8 cellular contexts compared by ENCODE assay signal in the genomic region with DNA sequence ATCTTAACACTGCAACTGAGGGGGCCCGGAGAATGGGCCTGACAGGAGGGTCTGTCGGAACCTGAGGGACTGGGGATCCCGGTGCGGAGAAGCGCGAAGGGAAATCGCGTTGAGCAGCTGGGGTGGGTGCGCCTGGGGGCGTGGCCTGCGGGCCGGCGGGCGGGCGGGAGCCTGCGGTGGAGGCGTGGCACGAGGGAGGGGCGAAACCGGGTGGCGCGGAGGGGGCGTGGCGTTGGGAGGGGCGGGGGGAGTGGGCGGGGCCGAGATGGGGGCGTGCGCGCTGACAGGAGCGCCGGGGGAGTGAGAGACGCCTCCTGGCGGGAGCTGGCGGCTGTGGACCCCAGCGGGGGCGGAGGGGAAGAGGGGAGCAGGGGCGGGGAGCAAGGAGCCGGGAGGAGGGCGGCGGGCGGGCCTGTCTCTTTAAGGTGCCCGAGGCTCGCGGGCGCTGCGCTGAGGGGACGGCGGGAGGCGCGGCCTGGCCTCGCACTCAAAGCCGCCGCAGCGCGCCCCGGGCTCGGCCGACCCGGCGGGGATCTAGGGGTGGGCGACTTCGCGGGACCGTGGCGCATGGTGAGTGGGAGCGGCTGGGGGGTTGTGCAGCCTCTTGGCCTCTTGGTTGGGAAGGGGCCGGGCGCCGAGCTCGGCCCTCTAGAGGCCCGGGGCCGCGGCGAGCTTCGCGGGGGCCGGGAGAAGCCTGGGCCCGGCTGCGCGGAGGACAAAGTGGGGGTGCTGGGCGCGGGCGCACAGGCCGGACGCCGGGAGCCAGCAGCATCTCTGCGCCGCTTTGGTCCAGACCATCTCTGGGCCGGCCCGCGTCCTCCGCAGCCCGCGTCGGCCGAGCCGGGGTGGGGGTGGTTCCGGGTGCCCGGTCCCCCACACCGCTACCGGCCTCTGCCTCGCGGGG. TPM values are rescaled to one million over a fixed set of nuclear protein-coding genes. Genes with fewer than 3 reads are reported as not detected.
DNase-seq lines count a peak whose midpoint lies in the region; ATAC-seq and TF ChIP-seq lines count a peak whose summit lies in the region.

A gene (plus strand): TSS at position 423 of the 904 bp plus-strand sequence. CDS start 2,457 bp downstream, outside the sequence.

- peak within 1 kb of the TSS; percentile 80 for H3K27ac Mint-ChIP-seq in activated CD4-positive, alpha-beta T cell treated with anti-CD3 and anti-CD28 coated beads, Interleukin-2, amount 10 ng/mL, durations not matched to agents 7 days and 5 days

- POLR2A ChIA-PET in BJ (lab: Charles Lee) = interaction anchor here (0.7 kb wide), 1 partner anchor 29 kb away, joined by 4 read pairs; no protein-coding TSS in a partner anchor
- POLR2A ChIA-PET in activated CD4-positive, alpha-beta T cell treated with anti-CD3 and anti-CD28 coated beads, Interleukin-2, amount 10 ng/mL, durations not matched to agents 7 days and 5 days (lab: Charles Lee) = no interaction called here

- ATAC-seq in HG03432 (IDR thresholded peaks at IDR 0.05; ENCODE audit: unreplicated experiment) (peak; percentile 82), left lobe of liver (peak; percentile 93)

- no peaks in the 10 kb centered on the region for H3K9me3 Mint-ChIP-seq in activated CD4-positive, alpha-beta T cell treated with anti-CD3 and anti-CD28 coated beads, Interleukin-2, amount 10 ng/mL, durations not matched to agents 7 days and 5 days

- H3K36me3 Mint-ChIP-seq in activated CD4-positive, alpha-beta T cell treated with anti-CD3 and anti-CD28 coated beads, Interleukin-2, amount 10 ng/mL, durations not matched to agents 7 days and 5 days (ENCODE audit: low read depth) = peaks cover 4% of the 10 kb centered on the region

- peak; percentile 69 for TF ChIP-seq POLR2A in GM19099 (IDR thresholded peaks at IDR 0.05; ENCODE audit: extremely low read depth, insufficient read length, low read depth)

- H3K4me3 ChIP-seq in BJ (ENCODE audit: low read depth, low read length) = peak within 1 kb of the TSS; percentile 71

- H3K4me3 Mint-ChIP-seq in activated CD4-positive, alpha-beta T cell treated with anti-CD3 and anti-CD28 coated beads, Interleukin-2, amount 10 ng/mL, durations not matched to agents 7 days and 5 days = peak within 1 kb of the TSS; percentile 86

- H3K4me1 Mint-ChIP-seq in activated CD4-positive, alpha-beta T cell treated with anti-CD3 and anti-CD28 coated beads, Interleukin-2, amount 10 ng/mL, durations not matched to agents 7 days and 5 days = peaks cover 32% of the 10 kb centered on the region

- peak; percentile 58 for TF ChIP-seq CTCF in BJ (IDR thresholded peaks at IDR 0.05; ENCODE audit: insufficient read depth, low read depth, low read length)

- CTCF ChIA-PET in BJ (lab: Yijun Ruan, JAX) = interaction anchor here (0.6 to 2.4 kb wide), 12 partner anchors 9 to 693 kb away, joined by 3 to 13 read pairs (median 4); no protein-coding TSS in a partner anchor
- CTCF ChIA-PET in activated CD4-positive, alpha-beta T cell treated with anti-CD3 and anti-CD28 coated beads, Interleukin-2, amount 10 ng/mL, durations not matched to agents 7 days and 5 days (lab: Charles Lee) = interaction anchor here (0.5 to 1.4 kb wide), 10 partner anchors 9 to 273 kb away, joined by 3 to 5 read pairs (median 4); no protein-coding TSS in a partner anchor

- H3K27me3 ChIP-seq in BJ (ENCODE audit: control insufficient read depth, insufficient read depth, low read length) = no peaks in the 10 kb centered on the region

- 0 out of 2 replicates have a peak, but pooled peaks cover 2% of the 10 kb centered on the region for H3K36me3 ChIP-seq in BJ (ENCODE audit: control insufficient read depth, insufficient read depth, low read length)

- H3K27me3 Mint-ChIP-seq in activated CD4-positive, alpha-beta T cell treated with anti-CD3 and anti-CD28 coated beads, Interleukin-2, amount 10 ng/mL, durations not matched to agents 7 days and 5 days = peaks cover 18% of the 10 kb centered on the region

- DNase-seq in BJ (ENCODE audit: low read depth) = peak; percentile 49
- peak; percentile 74 to 84 for DNase-seq in NCI-H524 (lab: John Stamatoyannopoulos, UW)
- peak; percentile 93 for DNase-seq in activated CD4-positive, alpha-beta T cell treated with anti-CD3 and anti-CD28 coated beads, Interleukin-2, amount 10 ng/mL, durations not matched to agents 7 days and 5 days
- peak; percentile 93 for DNase-seq in dedifferentiated amniotic fluid mesenchymal stem cell (ENCODE audit: extremely low spot score)
- DNase-seq in left lobe of liver (ENCODE audit: low spot score) = peak; percentile 89
- DNase-seq in stimulated activated CD4-positive, alpha-beta T cell treated with anti-CD3 and anti-CD28 coated beads, Interleukin-2, amount 100 ng/mL, for 4 hours (ENCODE audit: low read depth) = peak; percentile 91

RNA-seq across cellular contexts. Expression of the gene that starts here (rescaled TPM):
- 127 and 167 TPM in 2 replicates for polyA plus RNA-seq in BJ (2011; rRNA removed)
- polyA minus RNA-seq in BJ (2011; rRNA and poly(A)+ RNA removed) = 95.1 and 129 TPM in 2 replicates
- total RNA-seq in activated CD4-positive, alpha-beta T cell treated with anti-CD3 and anti-CD28 coated beads, Interleukin-2, amount 10 ng/mL, durations not matched to agents 7 days and 5 days = 1 to 10 TPM; 6.1 to 6.5 TPM
- 4.4 TPM for total RNA-seq in left lobe of liver

Comparison
In these comparisons a context has a peak if more than half of its experiments do, and no peak if none do; other contexts are left out.
1. Peak in every context shown above with its lines: DNase-seq, ATAC-seq and H3K4me3 ChIP-seq.